17 cellular contexts compared by ENCODE assay signal in genomic region chr1:15432327-15432726, GRCh38. TPM values are rescaled to one million over a fixed set of nuclear protein-coding genes. Genes with fewer than 3 reads are reported as not detected.
DNase-seq lines count a peak whose midpoint lies in the region; ATAC-seq and TF ChIP-seq lines count a peak whose summit lies in the region.
"Had no signal": no experiment of that assay in that cellular context is flagged by ENCODE, and none has a peak within 500 bp of the region (broad histone marks: within the 10 kb centered on the region; RNA-seq: fewer than 3 reads in every experiment).

No MANE protein-coding gene starts in this region.

- peak; percentile 26 for DNase-seq in NCI-H2171 treated with DMSO at 0.1 percent for 48 hours (lab: John Stamatoyannopoulos, UW)
- no peak for DNase-seq in NCI-H2171 (lab: John Stamatoyannopoulos, UW)
- DNase-seq in NCI-H82 treated with DMSO at 0.1 percent for 48 hours (lab: John Stamatoyannopoulos, UW; ENCODE audit: unreplicated experiment), result peak; percentile 83
- peak; percentile 46 for DNase-seq in glutamatergic neuron
- DNase-seq in stimulated activated effector memory CD8-positive, alpha-beta T cell treated with anti-CD3 and anti-CD28 coated beads, Interleukin-12 subunit alpha, Interleukin-12 subunit beta, amount 100 ng/mL, for 72 hours (ENCODE audit: low spot score in 2 of 2), result no peak
- no peak for DNase-seq in GM03348 (ENCODE audit: low spot score)
- no peak for DNase-seq in ureter (ENCODE audit: low spot score)
- DNase-seq: activated CD8-positive, alpha-beta memory T cell treated with anti-CD3 and anti-CD28 coated beads, Interleukin-2, amount 50 U/mL, for 48 hours; activated naive CD4-positive, alpha-beta T cell treated with anti-CD3 and anti-CD28 coated beads, Interleukin-2, amount 50 U/mL, for 16 hours; caudate nucleus; COR-L47; OCI-M1; stimulated activated CD4-positive, alpha-beta T cell treated with anti-CD3 and anti-CD28 coated beads, Interleukin-4, amount 100 ng/mL, for 24 hours had no signal

- H3K9me3 Mint-ChIP-seq in glutamatergic neuron (ENCODE audit: unreplicated experiment), result peaks cover 3% of the 10 kb centered on the region
- no peaks in the 10 kb centered on the region for H3K9me3 Mint-ChIP-seq in stimulated activated effector memory CD8-positive, alpha-beta T cell treated with anti-CD3 and anti-CD28 coated beads, Interleukin-12 subunit alpha, Interleukin-12 subunit beta, amount 100 ng/mL, for 72 hours
- H3K9me3 Mint-ChIP-seq: stimulated activated memory B cell treated with anti-CD40 and anti-IgM and Interleukin-4, amounts not matched to agents 10 μg/mL and 1 μg/mL and 100 μg/mL, for 72 hours had no signal

- no peak for TF ChIP-seq CTCF in glutamatergic neuron (IDR thresholded peaks at IDR 0.05; ENCODE audit: partially characterized antibody, unreplicated experiment)

- no peak overlapping the region for H3K4me3 Mint-ChIP-seq in glutamatergic neuron (ENCODE audit: unreplicated experiment)
- no peak overlapping the region for H3K4me3 Mint-ChIP-seq in stimulated activated effector memory CD8-positive, alpha-beta T cell treated with anti-CD3 and anti-CD28 coated beads, Interleukin-12 subunit alpha, Interleukin-12 subunit beta, amount 100 ng/mL, for 72 hours
- H3K4me3 Mint-ChIP-seq: stimulated activated memory B cell treated with anti-CD40 and anti-IgM and Interleukin-4, amounts not matched to agents 10 μg/mL and 1 μg/mL and 100 μg/mL, for 72 hours had no signal

- H3K36me3 Mint-ChIP-seq in glutamatergic neuron (ENCODE audit: unreplicated experiment), result no peaks in the 10 kb centered on the region
- H3K36me3 Mint-ChIP-seq in stimulated activated effector memory CD8-positive, alpha-beta T cell treated with anti-CD3 and anti-CD28 coated beads, Interleukin-12 subunit alpha, Interleukin-12 subunit beta, amount 100 ng/mL, for 72 hours, result peaks cover 57% of the 10 kb centered on the region

- H3K27ac Mint-ChIP-seq in glutamatergic neuron (ENCODE audit: unreplicated experiment), result no peak overlapping the region
- peak overlapping the region; percentile 76 for H3K27ac Mint-ChIP-seq in stimulated activated effector memory CD8-positive, alpha-beta T cell treated with anti-CD3 and anti-CD28 coated beads, Interleukin-12 subunit alpha, Interleukin-12 subunit beta, amount 100 ng/mL, for 72 hours
- H3K27ac Mint-ChIP-seq: stimulated activated memory B cell treated with anti-CD40 and anti-IgM and Interleukin-4, amounts not matched to agents 10 μg/mL and 1 μg/mL and 100 μg/mL, for 72 hours had no signal

- no peak for ATAC-seq in stimulated activated effector memory CD8-positive, alpha-beta T cell treated with anti-CD3 and anti-CD28 coated beads, Interleukin-12 subunit alpha, Interleukin-12 subunit beta, amount 100 ng/mL, for 72 hours
- ATAC-seq in GM18505 (IDR thresholded peaks at IDR 0.05; ENCODE audit: unreplicated experiment), result no peak
- ATAC-seq: right cardiac atrium; stimulated activated memory B cell treated with anti-CD40 and anti-IgM and Interleukin-4, amounts not matched to agents 10 μg/mL and 1 μg/mL and 100 μg/mL, for 72 hours had no signal

- peaks cover 4% of the 10 kb centered on the region for H3K27me3 Mint-ChIP-seq in glutamatergic neuron (ENCODE audit: unreplicated experiment)
- H3K27me3 Mint-ChIP-seq: stimulated activated memory B cell treated with anti-CD40 and anti-IgM and Interleukin-4, amounts not matched to agents 10 μg/mL and 1 μg/mL and 100 μg/mL, for 72 hours had no signal

- peaks cover 3% of the 10 kb centered on the region for H3K4me1 Mint-ChIP-seq in glutamatergic neuron (ENCODE audit: low read depth, unreplicated experiment)
- peaks cover 26% of the 10 kb centered on the region for H3K4me1 Mint-ChIP-seq in stimulated activated effector memory CD8-positive, alpha-beta T cell treated with anti-CD3 and anti-CD28 coated beads, Interleukin-12 subunit alpha, Interleukin-12 subunit beta, amount 100 ng/mL, for 72 hours
- H3K4me1 Mint-ChIP-seq: stimulated activated memory B cell treated with anti-CD40 and anti-IgM and Interleukin-4, amounts not matched to agents 10 μg/mL and 1 μg/mL and 100 μg/mL, for 72 hours had no signal

- no peak for TF ChIP-seq POLR2A in GM18505 (IDR thresholded peaks at IDR 0.05; ENCODE audit: borderline replicate concordance, extremely low read depth, insufficient read depth, insufficient read length)

RNA-seq across cellular contexts. Expression of gene CTRC, which starts 5.9 kb away (rescaled TPM):
- total RNA-seq in glutamatergic neuron (ENCODE audit: unreplicated experiment) (not detected), ureter (not detected)
- total RNA-seq: A172 had no signal

RNA-seq across cellular contexts. Expression of gene EFHD2, which starts 22.6 kb away (rescaled TPM):
- total RNA-seq in glutamatergic neuron (ENCODE audit: unreplicated experiment), result 2.6 TPM
- total RNA-seq in ureter, result 103 TPM

RNA-seq across cellular contexts. Expression of gene CELA2A, which starts 24.2 kb away (rescaled TPM):
- total RNA-seq in glutamatergic neuron (ENCODE audit: unreplicated experiment) (not detected), ureter (0.44 TPM)
- total RNA-seq: A172, right cardiac atrium had no signal

RNA-seq across cellular contexts. Expression of gene CELA2B, which starts 43.6 kb away (rescaled TPM):
- total RNA-seq in glutamatergic neuron (ENCODE audit: unreplicated experiment), result not detected
- total RNA-seq in ureter, result not detected
- total RNA-seq: A172, right cardiac atrium had no signal

Comparison
In these comparisons a context has a peak if more than half of its experiments do, and no peak if none do; other contexts are left out.
1. DNase-seq: peak in NCI-H2171 treated with DMSO at 0.1 percent for 48 hours (single experiment), NCI-H82 treated with DMSO at 0.1 percent for 48 hours (single experiment) and glutamatergic neuron (single experiment); none in NCI-H2171 (single experiment), stimulated activated effector memory CD8-positive, alpha-beta T cell treated with anti-CD3 and anti-CD28 coated beads, Interleukin-12 subunit alpha, Interleukin-12 subunit beta, amount 100 ng/mL, for 72 hours (0 of 2), GM03348 (single experiment) and ureter (single experiment).
2. RNA of gene EFHD2, which starts 22.6 kb away (total RNA-seq): 103 TPM in ureter (single experiment); 2.6 TPM in glutamatergic neuron (single experiment); every median in the first group is over 10 times any median in the second.